In the genomic region with DNA sequence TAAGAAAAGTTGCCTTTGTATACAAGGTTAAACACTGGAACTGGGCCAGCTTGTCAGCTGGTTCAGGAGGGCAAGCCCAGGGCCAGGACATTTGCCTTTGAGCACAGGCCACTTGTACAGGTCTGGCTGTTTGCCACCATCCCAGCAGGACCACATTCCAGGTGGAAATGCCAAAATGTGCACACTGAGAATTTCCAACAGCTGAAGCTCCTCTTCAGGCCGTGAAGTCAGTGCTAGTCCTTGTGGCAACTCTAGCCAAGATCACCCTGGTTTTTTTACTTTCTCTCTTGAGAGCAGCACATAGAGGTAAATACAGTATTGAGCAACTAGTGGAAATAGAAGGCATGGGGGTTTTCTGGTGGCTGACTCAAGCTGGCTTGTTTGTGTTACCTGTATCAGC, we compare ENCODE assay signal across 8 cellular contexts. TPM values are rescaled to one million over a fixed set of nuclear protein-coding genes. Genes with fewer than 3 reads are reported as not detected.
A peak's percentile ranks its signal among the peaks of the same experiment; 100 is the strongest.
DNase-seq lines count a peak whose midpoint lies in the region; ATAC-seq, FAIRE-seq and TF ChIP-seq lines count a peak whose summit lies in the region.
"Not testable (repeated sequence)": the region's sequence is repeated elsewhere in the genome, so short reads cannot be mapped to it uniquely, and the experiment has no call there.
"Had no signal": no experiment of that assay in that cellular context is flagged by ENCODE, and none has a peak within 500 bp of the region (broad histone marks: within the 10 kb centered on the region; RNA-seq: fewer than 3 reads in every experiment).

No MANE protein-coding gene starts in this region.

- H3K27ac Mint-ChIP-seq in activated CD4-positive, alpha-beta T cell treated with anti-CD3 and anti-CD28 coated beads for 36 hours: not testable (repeated sequence)

- not testable (repeated sequence) for H3K4me1 Mint-ChIP-seq in activated CD4-positive, alpha-beta T cell treated with anti-CD3 and anti-CD28 coated beads for 36 hours

- H3K27ac ChIP-seq in lower lobe of right lung: not testable (repeated sequence)

- H3K9me3 ChIP-seq in lower lobe of right lung: not testable (repeated sequence)

- not testable (repeated sequence) for H3K27me3 ChIP-seq in lower lobe of right lung (ENCODE audit: low read depth)

- not testable (repeated sequence) for H3K36me3 ChIP-seq in lower lobe of right lung

- not testable (repeated sequence) for H3K4me3 Mint-ChIP-seq in activated CD4-positive, alpha-beta T cell treated with anti-CD3 and anti-CD28 coated beads for 36 hours

- not testable (repeated sequence) for H3K4me1 ChIP-seq in lower lobe of right lung

- intact Hi-C loops in activated CD4-positive, alpha-beta T cell treated with anti-CD3 and anti-CD28 coated beads for 36 hours (cut with DNase I, micrococcal nuclease); left ventricle myocardium superior (cut with micrococcal nuclease); lower lobe of right lung (cut with DNase I): not testable (repeated sequence)

- peak; percentile 47 for ATAC-seq in activated CD4-positive, alpha-beta T cell treated with anti-CD3 and anti-CD28 coated beads for 36 hours
- ATAC-seq in left ventricle myocardium superior (peak; percentile 57), lower lobe of right lung (peak; percentile 92 to 96)

- H3K36me3 Mint-ChIP-seq in activated CD4-positive, alpha-beta T cell treated with anti-CD3 and anti-CD28 coated beads for 36 hours (ENCODE audit: low read depth): not testable (repeated sequence)

- POLR2A ChIA-PET in activated CD4-positive, alpha-beta T cell treated with anti-CD3 and anti-CD28 coated beads for 36 hours (lab: Charles Lee): not testable (repeated sequence)

- not testable (repeated sequence) for DNase-seq in GM19239 (ENCODE audit: insufficient read length, low spot score); activated CD4-positive, alpha-beta T cell treated with anti-CD3 and anti-CD28 coated beads for 36 hours; left ventricle myocardium superior; lower lobe of right lung
- DNase-seq in NCI-H345 (lab: John Stamatoyannopoulos, UW) (peak; percentile 62), choroid plexus epithelial cell (ENCODE audit: low read depth) (peak; percentile 42), renal cortical epithelial cell (ENCODE audit: low read depth) (peak; percentile 43)

- H3K4me3 ChIP-seq in choroid plexus epithelial cell (ENCODE audit: low read depth, low read length); lower lobe of right lung: not testable (repeated sequence)

- TF ChIP-seq CTCF in choroid plexus epithelial cell (conservative IDR thresholded peaks at IDR 0.05; ENCODE audit: low read depth, low read length); lower lobe of right lung (IDR thresholded peaks at IDR 0.05): not testable (repeated sequence)

- not testable (repeated sequence) for H3K27me3 Mint-ChIP-seq in activated CD4-positive, alpha-beta T cell treated with anti-CD3 and anti-CD28 coated beads for 36 hours

- CTCF ChIA-PET in activated CD4-positive, alpha-beta T cell treated with anti-CD3 and anti-CD28 coated beads for 36 hours (lab: Charles Lee): not testable (repeated sequence)

- peak; percentile 48 for FAIRE-seq in GM19239 (lab: Jason Lieb, UNC)

- not testable (repeated sequence) for H3K9me3 Mint-ChIP-seq in activated CD4-positive, alpha-beta T cell treated with anti-CD3 and anti-CD28 coated beads for 36 hours (ENCODE audit: low read depth)

RNA-seq across cellular contexts. Expression of a gene that starts 29.6 kb away (rescaled TPM):
- under 1 TPM; 0.07 to 0.09 TPM for total RNA-seq in activated CD4-positive, alpha-beta T cell treated with anti-CD3 and anti-CD28 coated beads for 36 hours
- total RNA-seq in left ventricle myocardium superior (0.12 TPM), lower lobe of right lung (0.38 TPM), renal cortical epithelial cell (not detected in 2 replicates)
- total RNA-seq: HFFc6 had no signal
